Comparison of ENCODE assay signal across 24 cellular contexts in the genomic region with DNA sequence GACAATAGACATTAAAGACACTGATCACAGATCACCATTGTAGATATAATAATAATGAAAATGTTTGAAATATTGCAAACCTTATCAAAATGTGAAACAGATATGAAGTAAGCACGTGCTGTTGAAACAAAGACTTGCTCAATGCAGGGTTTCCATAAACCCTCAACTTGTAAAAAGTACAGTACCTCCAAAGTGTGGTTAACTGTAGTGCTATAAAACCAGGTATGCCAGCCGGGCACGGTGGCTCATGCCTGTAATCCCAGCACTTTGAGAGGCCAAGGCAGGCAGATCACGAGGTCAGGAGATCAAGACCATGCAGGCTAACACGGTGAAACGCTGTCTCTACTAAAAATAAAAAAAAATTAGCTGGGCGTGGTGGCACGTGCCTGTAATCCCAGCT.
"Had no signal": no experiment of that assay in that cellular context is flagged by ENCODE, and none has a peak within 500 bp of the region (broad histone marks: within the 10 kb centered on the region; RNA-seq: fewer than 3 reads in every experiment).

No MANE protein-coding gene starts in this region.

- H3K27ac Mint-ChIP-seq: natural killer cell treated with Interleukin-12 subunit alpha and Interleukin-12 subunit beta and Interleukin-15 and Interleukin-18, amount 100 ng/mL, for 72 hours; neural progenitor cell; stimulated activated effector memory CD8-positive, alpha-beta T cell treated with anti-CD3 and anti-CD28 coated beads, Interleukin-12 subunit alpha, Interleukin-12 subunit beta, amount 100 ng/mL, for 72 hours had no signal

- H3K9me3 ChIP-seq: gastroesophageal sphincter, lower lobe of right lung, psoas muscle, sigmoid colon, stomach, thyroid gland had no signal

- H3K4me3 Mint-ChIP-seq: immature natural killer cell; naive B cell; natural killer cell treated with Interleukin-12 subunit alpha and Interleukin-12 subunit beta and Interleukin-15 and Interleukin-18, amount 100 ng/mL, for 72 hours; neural progenitor cell; stimulated activated effector memory CD8-positive, alpha-beta T cell treated with anti-CD3 and anti-CD28 coated beads, Interleukin-12 subunit alpha, Interleukin-12 subunit beta, amount 100 ng/mL, for 72 hours had no signal

- H3K27me3 ChIP-seq: dorsolateral prefrontal cortex, gastroesophageal sphincter, neural progenitor cell, sigmoid colon, stomach, thyroid gland had no signal

- H3K4me3 ChIP-seq: dorsolateral prefrontal cortex, gastroesophageal sphincter, lower lobe of right lung, neural progenitor cell, psoas muscle, sigmoid colon, stomach, thyroid gland had no signal

- H3K36me3 ChIP-seq: neural progenitor cell, thyroid gland had no signal

- DNase-seq: cerebellar nuclear complex; dorsolateral prefrontal cortex; effector CD4-positive, alpha-beta T cell; foreskin fibroblast; hypothalamus; immature natural killer cell; islet precursor cell; kidney glomerular epithelial cell; left ventricle myocardium superior; lower lobe of right lung; naive B cell; nucleus accumbens; psoas muscle; right cardiac atrium; sigmoid colon; stimulated activated CD4-positive, alpha-beta T cell treated with anti-CD3 and anti-CD28 coated beads, Interleukin-2, amount 100 ng/mL, for 24 hours; stimulated activated CD4-positive, alpha-beta T cell treated with anti-CD3 and anti-CD28 coated beads, Interleukin-4, amount 100 ng/mL, for 24 hours; stimulated activated naive CD4-positive, alpha-beta T cell treated with Interleukin-2 at 50 U/mL for 16 hours; stomach; thyroid gland had no signal

- H3K4me2 ChIP-seq: neural progenitor cell had no signal

- H3K27ac ChIP-seq: dorsolateral prefrontal cortex, gastroesophageal sphincter, lower lobe of right lung, neural progenitor cell, psoas muscle, sigmoid colon, stomach, thyroid gland had no signal

- ATAC-seq: gastroesophageal sphincter; left ventricle myocardium superior; lower lobe of right lung; natural killer cell treated with Interleukin-12 subunit alpha and Interleukin-12 subunit beta and Interleukin-15 and Interleukin-18, amount 100 ng/mL, for 72 hours; right cardiac atrium had no signal

- H2AFZ ChIP-seq: neural progenitor cell had no signal

- H3K9me3 Mint-ChIP-seq: immature natural killer cell; naive B cell; natural killer cell treated with Interleukin-12 subunit alpha and Interleukin-12 subunit beta and Interleukin-15 and Interleukin-18, amount 100 ng/mL, for 72 hours; stimulated activated effector memory CD8-positive, alpha-beta T cell treated with anti-CD3 and anti-CD28 coated beads, Interleukin-12 subunit alpha, Interleukin-12 subunit beta, amount 100 ng/mL, for 72 hours had no signal

- H3K27me3 Mint-ChIP-seq: naive B cell; natural killer cell treated with Interleukin-12 subunit alpha and Interleukin-12 subunit beta and Interleukin-15 and Interleukin-18, amount 100 ng/mL, for 72 hours had no signal
